ENCODE assay signal across 8 cellular contexts in genomic region chr17:82333279-82334171, GRCh38. TPM values are rescaled to one million over a fixed set of nuclear protein-coding genes. Genes with fewer than 3 reads are reported as not detected.
DNase-seq lines count a peak whose midpoint lies in the region; ATAC-seq and TF ChIP-seq lines count a peak whose summit lies in the region.

Gene SECTM1 (minus strand): TSS chr17:82333766. CDS start chr17:82327240, 6,526 bp downstream.

- H3K27ac ChIP-seq in DND-41 (ENCODE audit: low read length) (peak within 1 kb of the TSS; percentile 92), PC-3 (ENCODE audit: low read length) (peak within 1 kb of the TSS; percentile 69), ectodermal cell (ENCODE audit: insufficient read depth, low read depth, low read length, poor library complexity, severe bottlenecking) (no peak within 1 kb of the TSS)

- POLR2A ChIA-PET in PC-3 (lab: Charles Lee; ENCODE audit: unreplicated experiment): interaction anchor here (0.6 to 0.7 kb wide), 2 partner anchors 35 to 92 kb away, joined by 3 to 4 read pairs; no protein-coding TSS in a partner anchor

- CTCF ChIA-PET in PC-3 (lab: Charles Lee): interaction anchor here (0.6 kb wide), 2 partner anchors 92 to 160 kb away, joined by 3 to 13 read pairs; no protein-coding TSS in a partner anchor

- BruUV-seq in PC-3 (replicated peaks; lab: Mats Ljungman, UMichigan): no TSS peak

- H3K9ac ChIP-seq in DND-41 (ENCODE audit: low read depth, low read length): peak within 1 kb of the TSS; percentile 60
- H3K9ac ChIP-seq in PC-3 (ENCODE audit: low read length): peak within 1 kb of the TSS; percentile 79

- H2AFZ ChIP-seq in DND-41 (ENCODE audit: low read depth, low read length) (peak within 1 kb of the TSS; percentile 86), PC-3 (ENCODE audit: low read length) (peak within 1 kb of the TSS; percentile 48; the same call in 1 of the 2 replicates)

- DNase-seq in DND-41: no peak
- peak; percentile 51 for DNase-seq in PC-3
- DNase-seq in mucosa of gallbladder (ENCODE audit: low spot score): peak; percentile 38
- DNase-seq in cerebellar nuclear complex (lab: John Stamatoyannopoulos, UW): no peak
- no peak for DNase-seq in anterior cingulate cortex (lab: John Stamatoyannopoulos, UW)

- no peak for TF ChIP-seq CTCF in DND-41 (IDR thresholded peaks at IDR 0.05; ENCODE audit: borderline replicate concordance, extremely low read depth, low read length, poor library complexity, severe bottlenecking)
- TF ChIP-seq CTCF in PC-3 (conservative IDR thresholded peaks at IDR 0.05; ENCODE audit: low read depth, low read length): no peak

- no peak for ATAC-seq in DND-41 (ENCODE audit: insufficient read depth, low read depth)
- ATAC-seq in PC-3: peak; percentile 26
- ATAC-seq in HG03039 (IDR thresholded peaks at IDR 0.05; ENCODE audit: unreplicated experiment): no peak
- ATAC-seq in GM21717 (IDR thresholded peaks at IDR 0.05; ENCODE audit: unreplicated experiment): no peak

- 11 to 13% methylated on average over 90 of the region's 90 CpGs for WGBS in ectodermal cell, 2 experiments

- no peaks in the 10 kb centered on the region for H3K9me2 ChIP-seq in PC-3 (replicated peaks; ENCODE audit: low read length)

- no peaks in the 10 kb centered on the region for H3K36me3 ChIP-seq in DND-41 (ENCODE audit: insufficient read depth, low read length)
- no peaks in the 10 kb centered on the region for H3K36me3 ChIP-seq in PC-3 (ENCODE audit: low read depth, low read length)
- H3K36me3 ChIP-seq in ectodermal cell (ENCODE audit: control insufficient read depth, insufficient read depth, low read length): no peaks in the 10 kb centered on the region

- H3K4me1 ChIP-seq in DND-41 (ENCODE audit: insufficient read depth, low read length) (peaks cover 23% of the 10 kb centered on the region), PC-3 (ENCODE audit: insufficient read depth, low read length) (peaks cover 45% of the 10 kb centered on the region), ectodermal cell (ENCODE audit: control insufficient read depth, insufficient read depth, low read length) (peaks cover 29% of the 10 kb centered on the region)

- H4K20me1 ChIP-seq in DND-41 (ENCODE audit: insufficient read depth, low read length): no peaks in the 10 kb centered on the region
- no peaks in the 10 kb centered on the region for H4K20me1 ChIP-seq in PC-3 (ENCODE audit: low read length)

- H3K9me3 ChIP-seq in DND-41 (ENCODE audit: insufficient read depth, low read length, severe bottlenecking) (no peaks in the 10 kb centered on the region), PC-3 (ENCODE audit: low read length) (no peaks in the 10 kb centered on the region), ectodermal cell (ENCODE audit: control insufficient read depth, low read length) (no peaks in the 10 kb centered on the region)

- H3K79me2 ChIP-seq in DND-41 (ENCODE audit: insufficient read depth, low read length) (no peaks in the 10 kb centered on the region), PC-3 (ENCODE audit: low read length) (peaks cover 27% of the 10 kb centered on the region)

- H3K4me3 ChIP-seq in DND-41 (ENCODE audit: low read depth in 1 of 2, low read length in 2 of 2) (peak within 1 kb of the TSS in 1 of 2 experiments; percentile 54; a peak in 3 of 4 replicates), PC-3 (ENCODE audit: low read length) (peak within 1 kb of the TSS; percentile 76), ectodermal cell (ENCODE audit: insufficient read depth, low read depth, low read length) (peak within 1 kb of the TSS; percentile 13)

- H3K4me2 ChIP-seq in DND-41 (ENCODE audit: insufficient read depth, low read length): peak within 1 kb of the TSS; percentile 78
- peak within 1 kb of the TSS; percentile 99 for H3K4me2 ChIP-seq in PC-3 (ENCODE audit: low read length)

- H3K27me3 ChIP-seq in DND-41 (ENCODE audit: insufficient read depth, low read length, poor library complexity): no peaks in the 10 kb centered on the region
- H3K27me3 ChIP-seq in PC-3 (ENCODE audit: low read length): no peaks in the 10 kb centered on the region
- peaks cover 93% of the 10 kb centered on the region for H3K27me3 ChIP-seq in ectodermal cell (ENCODE audit: control insufficient read depth, insufficient read depth, low read length, poor library complexity, severe bottlenecking)

- intact Hi-C loops in PC-3 (cut with micrococcal nuclease): loop anchor here (5.0 kb wide), 1 partner anchor 36 kb away; no protein-coding TSS in a partner anchor

- H3F3A ChIP-seq in PC-3 (ENCODE audit: low read length, unreplicated experiment): peaks cover 3% of the 10 kb centered on the region

RNA-seq across cellular contexts. Expression of gene SECTM1, which starts in this region (rescaled TPM):
- total RNA-seq in PC-3 (2014; rRNA removed): 56.0 and 61.7 TPM in 2 replicates
- polyA plus RNA-seq in ectodermal cell (2013, experiment 1 of 4): 0.69 TPM
- polyA plus RNA-seq in ectodermal cell (2013, experiment 2 of 4): 0.37 TPM
- polyA plus RNA-seq in ectodermal cell (2013, experiment 3 of 4): 0.59 TPM
- 0.36 TPM for polyA plus RNA-seq in ectodermal cell (2013, experiment 4 of 4)
- 8.5 TPM for total RNA-seq in mucosa of gallbladder

Comparison
In these comparisons a context has a peak if more than half of its experiments do, and no peak if none do; other contexts are left out.
1. DNase-seq: peak in PC-3 (single experiment) and mucosa of gallbladder (single experiment); none in DND-41 (single experiment), cerebellar nuclear complex (0 of 2) and anterior cingulate cortex (0 of 58).